ENCODE assay signal across 33 cellular contexts in the genomic region with DNA sequence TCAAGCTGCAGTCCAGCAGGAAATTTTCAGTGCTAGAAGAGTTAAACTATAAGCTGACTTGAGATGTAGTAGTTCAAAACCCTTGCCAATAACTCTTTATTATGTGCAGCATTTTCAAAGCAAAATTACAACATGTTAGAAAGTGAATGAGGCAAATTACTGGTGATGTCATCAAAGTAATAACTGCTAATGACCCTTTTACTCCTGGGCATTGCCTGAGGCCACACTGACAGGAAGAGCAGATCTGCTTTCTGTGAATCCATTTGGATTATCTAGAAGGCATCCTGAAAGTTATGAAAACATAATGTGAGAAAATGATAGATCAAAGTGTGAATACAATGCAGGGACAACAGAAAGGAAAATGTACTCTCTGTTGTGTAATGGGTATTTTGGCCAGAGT.
"Had no signal": no experiment of that assay in that cellular context is flagged by ENCODE, and none has a peak within 500 bp of the region (broad histone marks: within the 10 kb centered on the region; RNA-seq: fewer than 3 reads in every experiment).

No MANE protein-coding gene starts in this region.

- H3K27me3 Mint-ChIP-seq: activated CD4-positive, alpha-beta T cell treated with anti-CD3 and anti-CD28 coated beads for 36 hours; activated CD8-positive, alpha-beta memory T cell treated with anti-CD3 and anti-CD28 coated beads, Interleukin-2, amount 10 ng/mL, durations not matched to agents 7 days and 5 days; stimulated activated memory B cell treated with anti-CD40 and anti-IgM and Interleukin-4, amounts not matched to agents 10 μg/mL and 1 μg/mL and 100 μg/mL, for 72 hours; stimulated activated naive CD8-positive, alpha-beta T cell treated with anti-CD3 and anti-CD28 coated beads, Interleukin-15, amount 100 ng/mL, for 72 hours had no signal

- H3K4me3 ChIP-seq: breast epithelium, heart left ventricle, ovary, smooth muscle cell, uterus had no signal

- H3K9me3 ChIP-seq: breast epithelium, heart left ventricle, neutrophil, ovary, uterus had no signal

- H3K4me1 ChIP-seq: breast epithelium, heart left ventricle, uterus had no signal

- ATAC-seq: activated CD4-positive, alpha-beta T cell treated with anti-CD3 and anti-CD28 coated beads for 36 hours; activated CD8-positive, alpha-beta memory T cell treated with anti-CD3 and anti-CD28 coated beads, Interleukin-2, amount 10 ng/mL, durations not matched to agents 7 days and 5 days; activated CD8-positive, alpha-beta T cell treated with anti-CD3 and anti-CD28 coated beads, Interleukin-2, amount 10 ng/mL, durations not matched to agents 7 days and 5 days; activated naive CD4-positive, alpha-beta T cell treated with anti-CD3 and anti-CD28 coated beads, Interleukin-2, amount 50 U/mL, for 72 hours; esophagus mucosa; heart left ventricle; left colon; stimulated activated memory B cell treated with anti-CD40 and anti-IgM and Interleukin-4, amounts not matched to agents 10 μg/mL and 1 μg/mL and 100 μg/mL, for 72 hours; stimulated activated naive CD8-positive, alpha-beta T cell treated with anti-CD3 and anti-CD28 coated beads, Interleukin-15, amount 100 ng/mL, for 72 hours had no signal

- H3K4me3 Mint-ChIP-seq: activated CD4-positive, alpha-beta T cell treated with anti-CD3 and anti-CD28 coated beads for 36 hours; activated CD8-positive, alpha-beta memory T cell treated with anti-CD3 and anti-CD28 coated beads, Interleukin-2, amount 10 ng/mL, durations not matched to agents 7 days and 5 days; activated CD8-positive, alpha-beta T cell treated with anti-CD3 and anti-CD28 coated beads, Interleukin-2, amount 10 ng/mL, durations not matched to agents 7 days and 5 days; immature natural killer cell; mesothelial cell of epicardium; naive B cell; nephron progenitor cell; stimulated activated memory B cell treated with anti-CD40 and anti-IgM and Interleukin-4, amounts not matched to agents 10 μg/mL and 1 μg/mL and 100 μg/mL, for 72 hours; stimulated activated naive CD8-positive, alpha-beta T cell treated with anti-CD3 and anti-CD28 coated beads, Interleukin-15, amount 100 ng/mL, for 72 hours; type B pancreatic cell had no signal

- H3K4me1 Mint-ChIP-seq: activated CD4-positive, alpha-beta T cell treated with anti-CD3 and anti-CD28 coated beads for 36 hours; activated CD8-positive, alpha-beta memory T cell treated with anti-CD3 and anti-CD28 coated beads, Interleukin-2, amount 10 ng/mL, durations not matched to agents 7 days and 5 days; immature natural killer cell; naive B cell; stimulated activated memory B cell treated with anti-CD40 and anti-IgM and Interleukin-4, amounts not matched to agents 10 μg/mL and 1 μg/mL and 100 μg/mL, for 72 hours; stimulated activated naive CD8-positive, alpha-beta T cell treated with anti-CD3 and anti-CD28 coated beads, Interleukin-15, amount 100 ng/mL, for 72 hours had no signal

- H3K27ac ChIP-seq: breast epithelium, heart left ventricle, neutrophil, ovary, uterus had no signal

- H3K36me3 Mint-ChIP-seq: activated CD8-positive, alpha-beta memory T cell treated with anti-CD3 and anti-CD28 coated beads, Interleukin-2, amount 10 ng/mL, durations not matched to agents 7 days and 5 days; activated naive CD4-positive, alpha-beta T cell treated with anti-CD3 and anti-CD28 coated beads, Interleukin-2, amount 50 U/mL, for 72 hours; immature natural killer cell; mesothelial cell of epicardium; naive B cell; stimulated activated memory B cell treated with anti-CD40 and anti-IgM and Interleukin-4, amounts not matched to agents 10 μg/mL and 1 μg/mL and 100 μg/mL, for 72 hours; type B pancreatic cell had no signal

- H3K9me3 Mint-ChIP-seq: activated T-helper 2 cell treated with anti-CD3 and anti-CD28 coated beads, Interferon-gamma antibody, Interleukin-2, Interleukin-4, amounts not matched to agents 10 μg/mL and 5 μg/mL and 100 μg/mL, durations not matched to agents 14 hours and 24 hours and 36 hours; immature natural killer cell; mesothelial cell of epicardium; naive B cell; nephron progenitor cell; stimulated activated memory B cell treated with anti-CD40 and anti-IgM and Interleukin-4, amounts not matched to agents 10 μg/mL and 1 μg/mL and 100 μg/mL, for 72 hours had no signal

- DNase-seq: activated CD4-positive, alpha-beta T cell treated with anti-CD3 and anti-CD28 coated beads for 36 hours; activated CD4-positive, CD25-positive, alpha-beta regulatory T cell; activated CD8-positive, alpha-beta memory T cell treated with anti-CD3 and anti-CD28 coated beads, Interleukin-2, amount 10 ng/mL, durations not matched to agents 7 days and 5 days; activated CD8-positive, alpha-beta T cell treated with anti-CD3 and anti-CD28 coated beads, Interleukin-2, amount 10 ng/mL, durations not matched to agents 7 days and 5 days; activated T-cell treated with anti-CD3 and anti-CD28 coated beads, Interleukin-2, amount 50 U/mL, for 48 hours; central memory CD4-positive, alpha-beta T cell; foreskin fibroblast; heart left ventricle; hypothalamus; immature natural killer cell; kidney; left colon; mammary epithelial cell; naive B cell; nephron progenitor cell; ovary; retina; stimulated activated CD4-positive, alpha-beta T cell treated with anti-CD3 and anti-CD28 coated beads, Interleukin-1b, Interleukin-23, amount 100 ng/mL, for 48 hours; stimulated activated CD4-positive, alpha-beta T cell treated with anti-CD3 and anti-CD28 coated beads, Interleukin-4, amount 100 ng/mL, for 4 hours; stimulated activated CD8-positive, alpha-beta memory T cell treated with anti-CD3 and anti-CD28 coated beads, Interleukin-4, amount 100 ng/mL, for 48 hours; stimulated activated naive CD8-positive, alpha-beta T cell treated with anti-CD3 and anti-CD28 coated beads, Interleukin-15, amount 100 ng/mL, for 72 hours; substantia nigra; uterus had no signal

- H3K27ac Mint-ChIP-seq: activated CD4-positive, alpha-beta T cell treated with anti-CD3 and anti-CD28 coated beads for 36 hours; activated CD8-positive, alpha-beta memory T cell treated with anti-CD3 and anti-CD28 coated beads, Interleukin-2, amount 10 ng/mL, durations not matched to agents 7 days and 5 days; activated CD8-positive, alpha-beta T cell treated with anti-CD3 and anti-CD28 coated beads, Interleukin-2, amount 10 ng/mL, durations not matched to agents 7 days and 5 days; activated naive CD4-positive, alpha-beta T cell treated with anti-CD3 and anti-CD28 coated beads, Interleukin-2, amount 50 U/mL, for 72 hours; activated T-helper 2 cell treated with anti-CD3 and anti-CD28 coated beads, Interferon-gamma antibody, Interleukin-2, Interleukin-4, amounts not matched to agents 10 μg/mL and 5 μg/mL and 100 μg/mL, durations not matched to agents 14 hours and 24 hours and 36 hours; immature natural killer cell; mesothelial cell of epicardium; naive B cell; nephron progenitor cell; progenitor cell of endocrine pancreas; stimulated activated memory B cell treated with anti-CD40 and anti-IgM and Interleukin-4, amounts not matched to agents 10 μg/mL and 1 μg/mL and 100 μg/mL, for 72 hours; stimulated activated naive CD8-positive, alpha-beta T cell treated with anti-CD3 and anti-CD28 coated beads, Interleukin-15, amount 100 ng/mL, for 72 hours; type B pancreatic cell had no signal

- H3K36me3 ChIP-seq: breast epithelium, heart left ventricle, neutrophil, ovary, uterus had no signal

- H3K27me3 ChIP-seq: breast epithelium, heart left ventricle, neutrophil, ovary, uterus had no signal
